24 cellular contexts compared by ENCODE assay signal in genomic region chr21:21664871-21665270, GRCh38.
"Had no signal": no experiment of that assay in that cellular context is flagged by ENCODE, and none has a peak within 500 bp of the region (broad histone marks: within the 10 kb centered on the region; RNA-seq: fewer than 3 reads in every experiment).

No MANE protein-coding gene starts in this region.

- H3K9me3 ChIP-seq: ascending aorta, SJSA1 had no signal

- DNase-seq: activated CD4-positive, alpha-beta T cell treated with anti-CD3 and anti-CD28 coated beads for 1 hour; activated CD4-positive, alpha-beta T cell treated with anti-CD3 and anti-CD28 coated beads, Interleukin-2, amount 10 ng/mL, durations not matched to agents 24 days and 14 days; activated CD4-positive, alpha-beta T cell treated with anti-CD3 and anti-CD28 coated beads, Interleukin-2, amount 50 U/mL, for 48 hours; activated CD8-positive, alpha-beta memory T cell treated with anti-CD3 and anti-CD28 coated beads, Interleukin-2, amount 10 ng/mL, durations not matched to agents 7 days and 5 days; activated effector memory CD4-positive, alpha-beta T cell treated with Interleukin-2 at 50 U/mL for 16 hours; activated naive CD4-positive, alpha-beta T cell; activated T-cell treated with anti-CD3 and anti-CD28 coated beads, Interleukin-2, amount 50 U/mL, for 24 hours; MV-4-11; NCI-H1092 treated with DMSO at 0.1 percent for 48 hours; NCI-H1417 treated with DMSO at 0.1 percent for 48 hours; NCI-H1694 treated with DMSO at 0.1 percent for 48 hours; NCI-H2029 treated with DMSO at 0.1 percent for 48 hours; NCI-H345; NCI-H510A; NCI-H526 treated with DMSO at 0.1 percent for 48 hours; PC-3; SHP77; SW 1271 had no signal

- H3K27me3 ChIP-seq: ascending aorta, cardiac muscle cell, SJSA1 had no signal

- H3K4me2 ChIP-seq: KMS-11 had no signal

- H3K4me1 ChIP-seq: ascending aorta, SJSA1 had no signal

- H3K4me3 ChIP-seq: ascending aorta, cardiac muscle cell, SJSA1 had no signal

- ATAC-seq: activated CD8-positive, alpha-beta memory T cell treated with anti-CD3 and anti-CD28 coated beads, Interleukin-2, amount 10 ng/mL, durations not matched to agents 7 days and 5 days; PC-3; SK-N-SH treated with all-trans-retinoic acid at 6 μM for 48 hours; WTC11 had no signal

- H3K27ac ChIP-seq: ascending aorta, cardiac muscle cell, KMS-11, SJSA1 had no signal

- H3K36me3 ChIP-seq: ascending aorta, cardiac muscle cell, SJSA1 had no signal

- H3K9ac ChIP-seq: KMS-11 had no signal
